ENCODE assay signal across 8 cellular contexts in the genomic region with DNA sequence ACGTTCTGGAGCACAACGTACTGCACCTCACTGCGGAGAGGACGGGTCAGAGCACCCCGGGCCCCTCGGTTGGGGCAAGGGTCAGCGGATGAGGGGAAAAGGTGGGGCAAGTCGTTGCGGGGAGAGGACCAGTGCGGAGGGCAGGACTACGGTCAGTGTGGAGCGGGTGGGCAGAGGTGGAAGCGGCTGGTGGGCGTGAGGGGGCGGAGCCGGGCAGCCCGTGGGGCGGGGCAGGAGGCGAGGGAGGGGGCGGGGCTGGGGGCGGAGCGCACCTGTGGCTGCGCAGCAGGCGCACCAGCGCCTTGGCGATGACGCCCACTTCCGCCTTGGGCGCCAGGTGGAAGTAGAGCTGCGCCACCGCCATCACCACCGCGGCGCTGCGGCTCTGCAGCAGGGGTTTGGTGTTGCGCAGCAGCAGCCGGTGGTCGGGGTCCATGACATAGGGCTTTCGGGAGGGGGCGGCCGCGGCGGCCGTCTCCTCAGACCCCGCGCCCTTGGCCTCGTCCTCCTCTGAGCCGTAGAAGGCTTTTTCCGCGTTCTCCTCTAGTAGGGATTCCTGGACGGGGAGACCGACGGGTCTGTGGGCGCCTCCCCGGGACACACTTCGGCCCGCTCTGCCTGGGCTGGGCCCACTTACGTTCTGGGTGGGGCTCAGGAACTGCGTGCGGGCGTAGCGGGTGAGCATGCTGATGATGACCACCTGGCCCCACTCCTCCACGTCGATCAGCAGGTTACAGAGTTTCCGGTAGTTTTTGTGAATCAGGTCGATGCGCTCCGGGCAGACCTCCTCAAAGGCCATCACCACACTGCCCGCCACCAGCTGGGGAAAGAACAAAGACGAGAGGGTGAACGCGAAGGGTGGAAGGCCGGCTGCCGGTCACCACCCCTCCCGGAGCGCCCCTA. TPM values are rescaled to one million over a fixed set of nuclear protein-coding genes. Genes with fewer than 3 reads are reported as not detected.
DNase-seq lines count a peak whose midpoint lies in the region; ATAC-seq and TF ChIP-seq lines count a peak whose summit lies in the region.

No MANE protein-coding gene starts in this region.

- DNase-seq in DMS153 (lab: John Stamatoyannopoulos, UW) (peak; percentile 15), NCI-H146 (lab: John Stamatoyannopoulos, UW) (peak; percentile 88), foreskin keratinocyte (peak; percentile 21 to 57), NCI-H446 (lab: John Stamatoyannopoulos, UW) (no peak), Karpas-422 (no peak)
- DNase-seq in activated CD8-positive, alpha-beta memory T cell treated with anti-CD3 and anti-CD28 coated beads for 48 hours (ENCODE audit: low read depth in 2 of 3, low spot score in 2 of 3), result peak; percentile 30 to 52 (median 42)

- H3K4me3 ChIP-seq in skeletal muscle tissue (ENCODE audit: low read length in 3 of 3) (peak overlapping the region in 2 of 3 donors; percentile 27 to 41), Karpas-422 (ENCODE audit: low read length) (no peak overlapping the region)

- H3K36me3 ChIP-seq in skeletal muscle tissue (ENCODE audit: control insufficient read depth in 3 of 3, insufficient read depth in 3 of 3, low read length in 3 of 3), result no peaks in the 10 kb centered on the region
- no peaks in the 10 kb centered on the region for H3K36me3 ChIP-seq in Karpas-422 (ENCODE audit: insufficient read depth, low read length)

- H3K9me2 ChIP-seq in Karpas-422 (replicated peaks; ENCODE audit: insufficient read depth, low read length), result no peaks in the 10 kb centered on the region

- H3K4me2 ChIP-seq in Karpas-422 (ENCODE audit: low read depth, low read length, poor library complexity, severe bottlenecking), result no peak overlapping the region

- H3K4me1 ChIP-seq in foreskin keratinocyte (no peaks in the 10 kb centered on the region), skeletal muscle tissue (ENCODE audit: control insufficient read depth in 3 of 3, insufficient read depth in 3 of 3, low read length in 3 of 3) (peaks cover 0 to 4% (median 3%) of the 10 kb centered on the region in 3 donors), Karpas-422 (ENCODE audit: low read length) (no peaks in the 10 kb centered on the region)

- H3K27me3 ChIP-seq in foreskin keratinocyte (peaks cover 20% of the 10 kb centered on the region), skeletal muscle tissue (ENCODE audit: control insufficient read depth in 3 of 3, insufficient read depth in 3 of 3, low read length in 3 of 3) (peaks cover 22 to 34% (median 30%) of the 10 kb centered on the region in 3 donors), Karpas-422 (ENCODE audit: low read length) (no peaks in the 10 kb centered on the region)

- H3K9ac ChIP-seq in skeletal muscle tissue (ENCODE audit: low read depth in 1 of 3, low read length in 3 of 3), result no peak overlapping the region
- H3K9ac ChIP-seq in Karpas-422 (ENCODE audit: low read length), result no peak overlapping the region

- H3K27ac ChIP-seq in foreskin keratinocyte, result no peak overlapping the region
- no peak overlapping the region for H3K27ac ChIP-seq in skeletal muscle tissue (ENCODE audit: low read depth, low read length)
- H3K27ac ChIP-seq in Karpas-422 (ENCODE audit: low read length), result no peak overlapping the region

- no peak overlapping the region for H2AFZ ChIP-seq in Karpas-422 (ENCODE audit: low read length)

- peak; percentile 76 for ATAC-seq in GM21529 (IDR thresholded peaks at IDR 0.05; ENCODE audit: unreplicated experiment)
- peak; percentile 95 for ATAC-seq in foreskin keratinocyte

- H3K79me2 ChIP-seq in Karpas-422 (ENCODE audit: low read length), result no peaks in the 10 kb centered on the region

- TF ChIP-seq CTCF in foreskin keratinocyte (conservative IDR thresholded peaks at IDR 0.05), result peak; percentile 67

- no peaks in the 10 kb centered on the region for H4K20me1 ChIP-seq in Karpas-422 (ENCODE audit: insufficient read depth, low read depth, low read length)

- H3K9me3 ChIP-seq in skeletal muscle tissue (ENCODE audit: control insufficient read depth in 3 of 3, low read length in 3 of 3) (no peaks in the 10 kb centered on the region), Karpas-422 (ENCODE audit: low read length) (no peaks in the 10 kb centered on the region)

RNA-seq across cellular contexts. Expression of a gene that starts 29.2 kb away (rescaled TPM):
- 0.31 and 0.63 TPM in 2 replicates for total RNA-seq in foreskin keratinocyte
- polyA plus RNA-seq in foreskin keratinocyte, result 0.11 and 0.57 TPM in 2 replicates
- total RNA-seq in skeletal muscle tissue, result not detected
- total RNA-seq in Karpas-422 (2014; rRNA removed; shearing (Covaris generic); ENCODE audit: low replicate concordance), result 3.0 TPM in 1 of 2 replicates, not detected in the other

RNA-seq across cellular contexts. Expression of a gene that starts 33.3 kb away (rescaled TPM):
- total RNA-seq in foreskin keratinocyte (not detected in 2 replicates), skeletal muscle tissue (0.52 TPM)
- 0.03 TPM in 1 of 2 replicates, not detected in the other for polyA plus RNA-seq in foreskin keratinocyte
- total RNA-seq in Karpas-422 (2014; rRNA removed; shearing (Covaris generic); ENCODE audit: low replicate concordance), result not detected in 2 replicates

Comparison
In these comparisons a context has a peak if more than half of its experiments do, and no peak if none do; other contexts are left out.
1. DNase-seq: peak in DMS153 (single experiment), NCI-H146 (single experiment), activated CD8-positive, alpha-beta memory T cell treated with anti-CD3 and anti-CD28 coated beads for 48 hours (3 of 3) and foreskin keratinocyte (2 of 2); none in NCI-H446 (0 of 2) and Karpas-422 (single experiment).